ENCODE assay signal across 24 cellular contexts in the genomic region with DNA sequence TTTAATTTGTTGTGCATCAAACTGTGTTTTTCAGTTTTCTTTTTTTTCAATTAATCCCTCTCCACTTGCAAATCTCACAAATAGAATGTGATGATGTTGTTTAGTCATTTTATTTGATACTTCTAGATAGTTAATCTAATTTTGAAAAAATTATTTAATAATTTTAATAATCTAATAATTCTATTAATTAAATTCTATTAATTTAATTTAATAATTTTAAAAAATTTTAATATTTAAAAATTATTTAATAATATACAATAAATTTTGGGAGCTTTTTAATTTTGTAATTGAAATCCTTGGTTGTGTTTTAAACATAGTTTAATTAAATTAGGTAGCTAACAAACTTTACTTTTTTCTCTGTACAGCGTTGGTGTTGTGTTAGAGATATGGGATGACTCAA.
DNase-seq lines count a peak whose midpoint lies in the region; ATAC-seq, FAIRE-seq and TF ChIP-seq lines count a peak whose summit lies in the region.
"Had no signal": no experiment of that assay in that cellular context is flagged by ENCODE, and none has a peak within 500 bp of the region (broad histone marks: within the 10 kb centered on the region; RNA-seq: fewer than 3 reads in every experiment).

No MANE protein-coding gene starts in this region.

- H3K9me3 Mint-ChIP-seq in WTC11 = peaks cover 1% of the 10 kb centered on the region
- H3K9me3 Mint-ChIP-seq in CD4-positive, alpha-beta memory T cell = peaks cover 0 to 8% (median 1%) of the 10 kb centered on the region in 8 donors

- TF ChIP-seq CTCF in WTC11 (IDR thresholded peaks at IDR 0.05) = no peak

- H3K36me3 ChIP-seq in small intestine (ENCODE audit: control insufficient read depth in 2 of 2, insufficient read depth in 2 of 2, low read length in 2 of 2) = no peaks in the 10 kb centered on the region
- no peaks in the 10 kb centered on the region for H3K36me3 ChIP-seq in CD4-positive, alpha-beta memory T cell (ENCODE audit: insufficient read depth, low read length)
- H3K36me3 ChIP-seq: BLaER1, HAP-1 had no signal

- no peaks in the 10 kb centered on the region for H3K4me1 Mint-ChIP-seq in WTC11
- no peaks in the 10 kb centered on the region for H3K4me1 Mint-ChIP-seq in CD4-positive, alpha-beta memory T cell
- H3K4me1 Mint-ChIP-seq: B cell; CD4-positive, CD25-positive, alpha-beta regulatory T cell; CD8-positive, alpha-beta memory T cell had no signal

- WGBS in small intestine, 3 donors = 73 to 87% (median 84%) methylated on average over 1 of the region's 1 CpG

- H3K9me3 ChIP-seq in small intestine (ENCODE audit: control insufficient read depth, low read depth) = no peaks in the 10 kb centered on the region
- H3K9me3 ChIP-seq in CD4-positive, alpha-beta memory T cell (ENCODE audit: control insufficient read depth in 1 of 2, low read length in 2 of 2) = no peaks in the 10 kb centered on the region
- H3K9me3 ChIP-seq: HAP-1 had no signal

- H3K4me3 Mint-ChIP-seq in WTC11 = no peak overlapping the region
- H3K4me3 Mint-ChIP-seq in CD4-positive, alpha-beta memory T cell = no peak overlapping the region
- H3K4me3 Mint-ChIP-seq: B cell; CD4-positive, CD25-positive, alpha-beta regulatory T cell; CD8-positive, alpha-beta memory T cell; HFFc6 had no signal

- no peaks in the 10 kb centered on the region for H3K27me3 ChIP-seq in small intestine (ENCODE audit: control insufficient read depth in 2 of 2, insufficient read depth in 2 of 2, low read length in 2 of 2)
- no peaks in the 10 kb centered on the region for H3K27me3 ChIP-seq in CD4-positive, alpha-beta memory T cell (ENCODE audit: insufficient read depth, low read length)
- H3K27me3 ChIP-seq: BLaER1 had no signal

- no peak for ATAC-seq in WTC11

- intact Hi-C loops in CD4-positive, alpha-beta memory T cell (cut with micrococcal nuclease) = no loop called here

- DNase-seq in WTC11 (ENCODE audit: low spot score) = no peak
- no peak for DNase-seq in frontal cortex (ENCODE audit: low spot score in 2 of 2)
- DNase-seq in small intestine = no peak
- DNase-seq in NK-92 treated with Interleukin-12 subunit alpha and Interleukin-12 subunit beta, amount 100 ng/mL, for 24 hours (lab: John Stamatoyannopoulos, UW) = no peak
- DNase-seq in CD4-positive, alpha-beta memory T cell = no peak
- DNase-seq in effector CD8-positive, alpha-beta T cell (lab: John Stamatoyannopoulos, UW) = no peak
- DNase-seq: 8988T; CD4-positive, CD25-positive, alpha-beta regulatory T cell; CD8-positive, alpha-beta memory T cell; DMS 273 treated with DMSO at 0.1 percent for 48 hours; DMS79; EL; GF-D8; GOT3; HFFc6 had no signal

- H3K27ac Mint-ChIP-seq in WTC11 = no peak overlapping the region
- no peak overlapping the region for H3K27ac Mint-ChIP-seq in CD4-positive, alpha-beta memory T cell
- H3K27ac Mint-ChIP-seq: B cell; CD4-positive, CD25-positive, alpha-beta regulatory T cell; CD8-positive, alpha-beta memory T cell; HFFc6 had no signal

- H3K27me3 Mint-ChIP-seq in WTC11 (ENCODE audit: low read depth) = no peaks in the 10 kb centered on the region; the same call in 1 of the 2 replicates
- peaks cover 0 to 1% of the 10 kb centered on the region in 2 donors for H3K27me3 Mint-ChIP-seq in CD4-positive, alpha-beta memory T cell
- H3K27me3 Mint-ChIP-seq: B cell; CD4-positive, CD25-positive, alpha-beta regulatory T cell; CD8-positive, alpha-beta memory T cell had no signal

- FAIRE-seq in G401.6 (lab: Jason Lieb, UNC) = peak; percentile 92
- peak; percentile 78 for FAIRE-seq in frontal cortex (lab: Jason Lieb, UNC)
- FAIRE-seq in small intestine (lab: Jason Lieb, UNC) = peak; percentile 55
- FAIRE-seq: D721Med, GM12891, GM18507, H54 had no signal

- no peak overlapping the region for H3K27ac ChIP-seq in small intestine (ENCODE audit: low read depth in 1 of 2, low read length in 1 of 2)
- no peak overlapping the region for H3K27ac ChIP-seq in CD4-positive, alpha-beta memory T cell (ENCODE audit: low read depth, low read length)
- H3K27ac ChIP-seq: BLaER1, C4-2B had no signal

- H3K4me1 ChIP-seq in small intestine (ENCODE audit: control insufficient read depth in 2 of 2, insufficient read depth in 1 of 2, low read depth in 1 of 2, low read length in 1 of 2) = no peaks in the 10 kb centered on the region
- no peaks in the 10 kb centered on the region for H3K4me1 ChIP-seq in CD4-positive, alpha-beta memory T cell (ENCODE audit: insufficient read depth, low read length)
- H3K4me1 ChIP-seq: BLaER1 had no signal

- CTCF ChIA-PET in WTC11 (lab: Charles Lee) = no interaction called here
- CTCF ChIA-PET in CD4-positive, alpha-beta memory T cell (lab: Charles Lee; ENCODE audit: partially characterized antibody) = no interaction called here

- no peaks in the 10 kb centered on the region for H3K36me3 Mint-ChIP-seq in WTC11
- H3K36me3 Mint-ChIP-seq in CD4-positive, alpha-beta memory T cell = no peaks in the 10 kb centered on the region
- H3K36me3 Mint-ChIP-seq: CD4-positive, CD25-positive, alpha-beta regulatory T cell; CD8-positive, alpha-beta memory T cell had no signal

- no peak overlapping the region for H3K4me3 ChIP-seq in small intestine (ENCODE audit: low read depth in 1 of 2, low read length in 2 of 2)
- H3K4me3 ChIP-seq in CD4-positive, alpha-beta memory T cell (ENCODE audit: low read length in 2 of 2) = no peak overlapping the region
- H3K4me3 ChIP-seq: BLaER1, HAP-1 had no signal

- POLR2A ChIA-PET in WTC11 (lab: Charles Lee) = no interaction called here
- POLR2A ChIA-PET in CD4-positive, alpha-beta memory T cell (lab: Charles Lee; ENCODE audit: partially characterized antibody) = no interaction called here

TF ChIP-seq in WTC11, 78 proteins besides CTCF, POLR2A, EP300 and RAD21:
- TF ChIP-seq ZNF121 (CRISPR knock-in tag; IDR thresholded peaks at IDR 0.05) (no peak), HMGA2 (CRISPR knock-in tag; IDR thresholded peaks at IDR 0.05) (peak; percentile 94; the same call in 1 of the 2 replicates)
